14 cellular contexts compared by ENCODE assay signal in the genomic region with DNA sequence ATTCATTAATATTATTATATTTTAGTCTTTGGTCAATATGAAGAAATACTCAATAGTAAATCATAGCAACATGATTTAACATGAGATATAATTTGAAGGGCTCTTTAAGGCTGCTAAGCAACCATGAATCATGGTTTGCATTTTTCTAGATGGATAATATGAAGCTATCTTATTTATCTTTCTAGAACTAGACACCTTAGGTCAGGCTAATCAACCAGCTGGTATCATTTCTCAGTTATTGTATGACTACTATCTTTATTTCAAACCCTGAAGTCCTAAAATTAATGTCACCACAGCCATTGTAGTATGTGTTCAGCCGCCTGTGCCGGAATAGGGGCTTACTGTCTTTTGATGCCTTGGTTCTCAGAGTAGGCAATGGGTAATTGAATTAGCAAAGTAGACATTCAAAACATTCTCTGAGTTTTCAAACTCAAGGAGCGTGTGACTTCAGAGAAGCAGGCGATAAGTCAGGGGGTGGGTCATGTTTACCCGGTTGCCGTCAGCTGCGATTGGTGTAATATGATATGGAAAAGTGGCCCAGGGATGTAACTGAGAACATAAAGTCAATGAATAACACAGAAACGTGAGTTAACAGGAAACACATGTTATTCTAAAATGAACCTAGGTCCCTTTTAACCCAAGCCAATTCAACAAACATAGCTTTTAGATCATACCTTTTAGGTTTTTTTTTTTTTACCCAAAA.
DNase-seq lines count a peak whose midpoint lies in the region; ATAC-seq lines count a peak whose summit lies in the region.
"Had no signal": no experiment of that assay in that cellular context is flagged by ENCODE, and none has a peak within 500 bp of the region (broad histone marks: within the 10 kb centered on the region; RNA-seq: fewer than 3 reads in every experiment).

No MANE protein-coding gene starts in this region.

- peak overlapping the region; percentile 89 for H3K27ac ChIP-seq in subcutaneous abdominal adipose tissue (ENCODE audit: low read depth, low read length)
- H3K27ac ChIP-seq: RWPE1 had no signal

- H3K36me3 ChIP-seq in subcutaneous abdominal adipose tissue (ENCODE audit: control insufficient read depth in 5 of 5, insufficient read depth in 5 of 5, low read length in 5 of 5): peaks cover 0 to 3% (median 0%) of the 10 kb centered on the region in 5 donors

- DNase-seq in NCI-H82 (lab: John Stamatoyannopoulos, UW) (peak; percentile 9), NCI-H82 treated with DMSO at 0.1 percent for 48 hours (lab: John Stamatoyannopoulos, UW; ENCODE audit: unreplicated experiment) (no peak), NCI-H748 (lab: John Stamatoyannopoulos, UW; ENCODE audit: unreplicated experiment) (peak; percentile 74), fibroblast of the conjunctiva (ENCODE audit: low read depth) (peak; percentile 66), anterior cingulate cortex (lab: John Stamatoyannopoulos, UW) (no peak), iPS-NIHi11 (ENCODE audit: low spot score) (no peak)
- DNase-seq: activated CD4-positive, alpha-beta T cell treated with anti-CD3 and anti-CD28 coated beads for 1 hour; endodermal cell; Kasumi-1; retina; stimulated activated CD8-positive, alpha-beta memory T cell treated with anti-CD3 and anti-CD28 coated beads, Interleukin-4, amount 100 ng/mL, for 48 hours had no signal

- H3K4me1 ChIP-seq in subcutaneous abdominal adipose tissue (ENCODE audit: control insufficient read depth in 5 of 5, insufficient read depth in 5 of 5, low read length in 5 of 5): peaks cover 17 to 76% (median 72%) of the 10 kb centered on the region in 5 donors

- H3K9me3 ChIP-seq in subcutaneous abdominal adipose tissue (ENCODE audit: control insufficient read depth in 5 of 5, low read length in 5 of 5): no peaks in the 10 kb centered on the region

- no peak for ATAC-seq in HG03342 (IDR thresholded peaks at IDR 0.05; ENCODE audit: unreplicated experiment)

- H3K4me3 ChIP-seq in subcutaneous abdominal adipose tissue (ENCODE audit: low read depth in 1 of 5, low read length in 5 of 5): no peak overlapping the region

- no peaks in the 10 kb centered on the region for H3K27me3 ChIP-seq in subcutaneous abdominal adipose tissue (ENCODE audit: control insufficient read depth in 5 of 5, insufficient read depth in 4 of 5, low read length in 5 of 5)

- H3K9ac ChIP-seq in subcutaneous abdominal adipose tissue (ENCODE audit: low read length in 5 of 5): no peak overlapping the region

Comparison
In these comparisons a context has a peak if more than half of its experiments do, and no peak if none do; other contexts are left out.
1. DNase-seq: peak in NCI-H82 (single experiment), NCI-H748 (single experiment) and fibroblast of the conjunctiva (single experiment); none in NCI-H82 treated with DMSO at 0.1 percent for 48 hours (single experiment), anterior cingulate cortex (0 of 58) and iPS-NIHi11 (single experiment).